8 cellular contexts compared by ENCODE assay signal in genomic region chr2:172972005-172972619, GRCh38.
DNase-seq lines count a peak whose midpoint lies in the region; ATAC-seq, FAIRE-seq and TF ChIP-seq lines count a peak whose summit lies in the region.

No MANE protein-coding gene starts in this region.

- H3K36me3 ChIP-seq in GM12878 (ENCODE audit: control insufficient read depth in 2 of 2, insufficient read depth in 2 of 2, low read length in 1 of 2) = no peaks in the 10 kb centered on the region
- no peaks in the 10 kb centered on the region for H3K36me3 ChIP-seq in left lung
- no peaks in the 10 kb centered on the region for H3K36me3 ChIP-seq in testis (ENCODE audit: low read depth, missing control alignments)

- H2AFZ ChIP-seq in GM12878 (ENCODE audit: control insufficient read depth, low read depth, low read length) = no peak overlapping the region

- H3K4me3 ChIP-seq in GM12878 (no peak overlapping the region), left lung (no peak overlapping the region), testis (no peak overlapping the region)

- BruUV-seq in GM12878 (replicated peaks; lab: Mats Ljungman, UMichigan) = no TSS peak

- H3K27ac ChIP-seq in GM12878 (ENCODE audit: control insufficient read depth, insufficient read depth) = no peak overlapping the region
- H3K27ac ChIP-seq in left lung = no peak overlapping the region
- H3K27ac ChIP-seq in testis = no peak overlapping the region

- H3K9me3 ChIP-seq in GM12878 (replicated peaks; ENCODE audit: control insufficient read depth, insufficient read depth, low read length) = no peaks in the 10 kb centered on the region
- H3K9me3 ChIP-seq in left lung = no peaks in the 10 kb centered on the region
- H3K9me3 ChIP-seq in testis = no peaks in the 10 kb centered on the region

- H3K4me1 ChIP-seq in GM12878 (ENCODE audit: control insufficient read depth, insufficient read depth, low read length) (no peaks in the 10 kb centered on the region), left lung (peaks cover 0 to 23% of the 10 kb centered on the region in 2 donors), testis (no peaks in the 10 kb centered on the region)

- no peak overlapping the region for H3K4me2 ChIP-seq in GM12878 (ENCODE audit: control insufficient read depth, insufficient read depth)

- peak; percentile 92 for FAIRE-seq in GM12878 (lab: Jason Lieb, UNC)

- ATAC-seq in HG02763 (IDR thresholded peaks at IDR 0.05; ENCODE audit: unreplicated experiment) = peak; percentile 45
- peak; percentile 92 for ATAC-seq in GM12878
- ATAC-seq in left lung = peak; percentile 69
- ATAC-seq in HG03108 (IDR thresholded peaks at IDR 0.05; ENCODE audit: unreplicated experiment) = no peak
- no peak for ATAC-seq in HG02870 (IDR thresholded peaks at IDR 0.05; ENCODE audit: unreplicated experiment)

- SMC1A ChIA-PET in GM12878 (lab: Charles Lee; ENCODE audit: uncharacterized antibody, unreplicated experiment) = interaction anchor here (0.6 kb wide), 1 partner anchor 101 kb away, joined by 3 read pairs; no protein-coding TSS in a partner anchor

- peak; percentile 48 for TF ChIP-seq RAD21 in GM12878 (IDR thresholded peaks at IDR 0.05; ENCODE audit: insufficient read depth, low read depth, low read length)

- POLR2A ChIA-PET in GM12878 (lab: Charles Lee) = no interaction called here

- no peaks in the 10 kb centered on the region for H4K20me1 ChIP-seq in GM12878 (ENCODE audit: control insufficient read depth, insufficient read depth)

- in situ Hi-C loops in SK-MEL-5 (cut with HindIII; ENCODE audit: low pct_unique_long_range_greater_than_20kb, low sequenced_read_pairs) = no loop called here
- in situ Hi-C loops in GM12878 (cut with MboI) = no loop called here

- RAD21 ChIA-PET in GM12878 (lab: Charles Lee; ENCODE audit: unreplicated experiment) = no interaction called here

- CTCF ChIA-PET in GM12878 (lab: Yijun Ruan, JAX) = interaction anchor here (0.7 to 1.3 kb wide), 3 partner anchors 10 to 107 kb away, joined by 3 to 4 read pairs (median 4); no protein-coding TSS in a partner anchor

- TF ChIP-seq EP300 in GM12878 (IDR thresholded peaks at IDR 0.05; ENCODE audit: borderline replicate concordance in 1 of 2, control insufficient read depth in 1 of 2, low read depth in 2 of 2, low read length in 2 of 2) = no peak

- DNase-seq in EL (peak; percentile 46), SK-MEL-5 (ENCODE audit: low read depth, low spot score) (peak; percentile 68), GM12878 (ENCODE audit: low read depth, low spot score) (no peak), left lung (no peak), testis (peak; percentile 29)

- TF ChIP-seq POLR2A in GM12878 (IDR thresholded peaks at IDR 0.05; ENCODE audit: low read depth, low read length) = no peak
- TF ChIP-seq POLR2A in testis (IDR thresholded peaks at IDR 0.05) = no peak

- TF ChIP-seq CTCF in GM12878 (IDR thresholded peaks at IDR 0.05 in 2 of 3, conservative IDR thresholded peaks at IDR 0.05 in 1 of 3; ENCODE audit: control insufficient read depth in 2 of 3, extremely low read depth in 1 of 3, insufficient read depth in 1 of 3, low read depth in 3 of 3, low read length in 3 of 3) = peak; percentile 61 to 93 (median 81)
- peak; percentile 79 to 83 for TF ChIP-seq CTCF in left lung (IDR thresholded peaks at IDR 0.05)
- TF ChIP-seq CTCF in testis (IDR thresholded peaks at IDR 0.05) = peak; percentile 5 to 53 (median 12)

- no peaks in the 10 kb centered on the region for H3K79me2 ChIP-seq in GM12878 (ENCODE audit: control insufficient read depth, insufficient read depth, low read length)

- intact Hi-C loops in GM12878 (cut with micrococcal nuclease; ENCODE audit: unreplicated experiment) = no loop called here
- intact Hi-C loops in left lung (cut with DNase I) = no loop called here
- intact Hi-C loops in testis (cut with DNase I; ENCODE audit: low total_unique reads) = no loop called here

- WGBS in GM12878 (ENCODE audit: insufficient coverage, insufficient replicate concordance, low lambda C conversion rate, missing lambda C conversion rate) = 21% methylated on average over 12 of the region's 12 CpGs
- 80 to 81% methylated on average over 12 of the region's 12 CpGs for WGBS in testis, 2 donors

- no peak overlapping the region for H3K9ac ChIP-seq in GM12878 (ENCODE audit: control insufficient read depth, insufficient read depth, low read length)

- peaks cover 0 to 3% of the 10 kb centered on the region in 2 experiments; a peak in 2 of 4 replicates for H3K27me3 ChIP-seq in GM12878 (replicated peaks in 1 of 2; ENCODE audit: control insufficient read depth in 2 of 2, insufficient read depth in 2 of 2, low read length in 1 of 2)
- H3K27me3 ChIP-seq in left lung = no peaks in the 10 kb centered on the region
- no peaks in the 10 kb centered on the region for H3K27me3 ChIP-seq in testis

TF ChIP-seq in GM12878, 131 proteins besides CTCF, POLR2A, EP300 and RAD21:
- TF ChIP-seq TARDBP (IDR thresholded peaks at IDR 0.05; ENCODE audit: borderline replicate concordance) (no peak), HDAC2 (IDR thresholded peaks at IDR 0.05) (no peak), SMC3 (IDR thresholded peaks at IDR 0.05; ENCODE audit: borderline replicate concordance, low read length) (no peak; the same call in 1 of the 2 replicates), REST (IDR thresholded peaks at IDR 0.05; ENCODE audit: low read depth, low read length) (no peak)

Comparison
In these comparisons a context has a peak if more than half of its experiments do, and no peak if none do; other contexts are left out.
1. DNase-seq: peak in EL (single experiment), SK-MEL-5 (single experiment) and testis (single experiment); none in GM12878 (single experiment) and left lung (0 of 2).
2. ATAC-seq: peak in HG02763 (single experiment), GM12878 (single experiment) and left lung (single experiment); none in HG03108 (single experiment) and HG02870 (single experiment).
3. CTCF ChIP-seq: peak in every context shown above with its lines; median percentile 81 in GM12878; 81 in left lung; 12 in testis.